8 cellular contexts compared by ENCODE assay signal in genomic region chr16:84503751-84504395, GRCh38. TPM values are rescaled to one million over a fixed set of nuclear protein-coding genes. Genes with fewer than 3 reads are reported as not detected.
DNase-seq lines count a peak whose midpoint lies in the region; ATAC-seq and TF ChIP-seq lines count a peak whose summit lies in the region.

No MANE protein-coding gene starts in this region.

- no peaks in the 10 kb centered on the region for H3K27me3 Mint-ChIP-seq in activated naive CD4-positive, alpha-beta T cell treated with anti-CD3 and anti-CD28 coated beads, Interleukin-2, amount 50 U/mL, for 24 hours
- no peaks in the 10 kb centered on the region for H3K27me3 Mint-ChIP-seq in T-cell

- H3K9me3 Mint-ChIP-seq in activated naive CD4-positive, alpha-beta T cell treated with anti-CD3 and anti-CD28 coated beads, Interleukin-2, amount 50 U/mL, for 24 hours: no peaks in the 10 kb centered on the region
- H3K9me3 Mint-ChIP-seq in activated naive CD4-positive, alpha-beta T cell treated with anti-CD3 and anti-CD28 coated beads, Interleukin-2, amount 50 U/mL, for 72 hours: no peaks in the 10 kb centered on the region
- H3K9me3 Mint-ChIP-seq in T-cell: no peaks in the 10 kb centered on the region

- peaks cover 43% of the 10 kb centered on the region for H3K4me1 Mint-ChIP-seq in activated naive CD4-positive, alpha-beta T cell treated with anti-CD3 and anti-CD28 coated beads, Interleukin-2, amount 50 U/mL, for 24 hours
- peaks cover 47 to 56% (median 51%) of the 10 kb centered on the region in 3 donors for H3K4me1 Mint-ChIP-seq in T-cell

- no peaks in the 10 kb centered on the region for H3K36me3 Mint-ChIP-seq in activated naive CD4-positive, alpha-beta T cell treated with anti-CD3 and anti-CD28 coated beads, Interleukin-2, amount 50 U/mL, for 24 hours
- H3K36me3 Mint-ChIP-seq in activated naive CD4-positive, alpha-beta T cell treated with anti-CD3 and anti-CD28 coated beads, Interleukin-2, amount 50 U/mL, for 72 hours: peaks cover 4 to 7% of the 10 kb centered on the region in 2 donors
- peaks cover 6% of the 10 kb centered on the region for H3K36me3 Mint-ChIP-seq in T-cell

- peak overlapping the region in 9 of 10 donors; percentile 47 to 89 (median 85) for H3K27ac ChIP-seq in heart right ventricle

- no peaks in the 10 kb centered on the region for H3K27me3 ChIP-seq in heart right ventricle

- intact Hi-C loops in heart right ventricle (cut with DNase I) (no loop called here), sciatic nerve (cut with DNase I) (no loop called here)

- H3K9me3 ChIP-seq in heart right ventricle: no peaks in the 10 kb centered on the region

- no peak overlapping the region for H3K27ac Mint-ChIP-seq in activated naive CD4-positive, alpha-beta T cell treated with anti-CD3 and anti-CD28 coated beads, Interleukin-2, amount 50 U/mL, for 24 hours
- peak overlapping the region in 1 of 2 donors; percentile 91 for H3K27ac Mint-ChIP-seq in activated naive CD4-positive, alpha-beta T cell treated with anti-CD3 and anti-CD28 coated beads, Interleukin-2, amount 50 U/mL, for 72 hours
- peak overlapping the region in 1 of 2 donors; percentile 55 for H3K27ac Mint-ChIP-seq in T-cell

- H3K4me1 ChIP-seq in heart right ventricle: peaks cover 4 to 29% (median 20%) of the 10 kb centered on the region in 9 donors

- no peak for DNase-seq in activated naive CD4-positive, alpha-beta T cell treated with anti-CD3 and anti-CD28 coated beads, Interleukin-2, amount 50 U/mL, for 72 hours (ENCODE audit: low spot score in 2 of 2)
- DNase-seq in T-cell (no peak), heart right ventricle (no peak), sciatic nerve (ENCODE audit: low spot score) (peak; percentile 66), NCI-H345 treated with DMSO at 0.1 percent for 48 hours (lab: John Stamatoyannopoulos, UW; ENCODE audit: unreplicated experiment) (no peak), NCI-H526 treated with DMSO at 0.1 percent for 48 hours (lab: John Stamatoyannopoulos, UW) (no peak)

- H3K4me3 Mint-ChIP-seq in activated naive CD4-positive, alpha-beta T cell treated with anti-CD3 and anti-CD28 coated beads, Interleukin-2, amount 50 U/mL, for 24 hours: peak overlapping the region; percentile 44
- peak overlapping the region; percentile 79 to 90 (median 85) for H3K4me3 Mint-ChIP-seq in T-cell

- no peak for ATAC-seq in activated naive CD4-positive, alpha-beta T cell treated with anti-CD3 and anti-CD28 coated beads, Interleukin-2, amount 50 U/mL, for 72 hours
- peak in 1 of 4 experiments; percentile 0 for ATAC-seq in T-cell (replicated peaks in 1 of 4)
- peak in 6 of 8 donors; percentile 0 to 11 (median 2) for ATAC-seq in heart right ventricle
- peak; percentile 0 for ATAC-seq in sciatic nerve
- ATAC-seq in HG02973 (IDR thresholded peaks at IDR 0.05; ENCODE audit: unreplicated experiment): no peak

- peak overlapping the region; percentile 59 to 88 (median 68) for H3K4me3 ChIP-seq in heart right ventricle

- 39 to 42% methylated on average over 13 of the region's 13 CpGs for WGBS in heart right ventricle, 2 donors

- CTCF ChIA-PET in T-cell (lab: Charles Lee): interaction anchor here in 1 of 2 donors (0.5 kb wide), 1 partner anchor 392 kb away, joined by 4 read pairs; no protein-coding TSS in a partner anchor

- POLR2A ChIA-PET in T-cell (lab: Charles Lee): no interaction called here

- peaks cover 0 to 16% (median 0%) of the 10 kb centered on the region in 9 donors for H3K36me3 ChIP-seq in heart right ventricle

- no peak for TF ChIP-seq CTCF in heart right ventricle (IDR thresholded peaks at IDR 0.05)

RNA-seq across cellular contexts. Expression of gene MEAK7, which starts 0.6 kb away (rescaled TPM):
- 10 to 100 TPM; 11.2 to 19.0 TPM for total RNA-seq in activated naive CD4-positive, alpha-beta T cell treated with anti-CD3 and anti-CD28 coated beads, Interleukin-2, amount 50 U/mL, for 72 hours
- total RNA-seq in T-cell (10 to 100 TPM in 3 of 5 donors, 1 to 10 TPM in 2; 6.2 to 12.3 (median 10.2) TPM), heart right ventricle (1 to 10 TPM; 3.3 to 7.6 (median 5.7) TPM), sciatic nerve (21.8 TPM)
- polyA plus RNA-seq in heart right ventricle: 1 to 10 TPM; 3.2 to 3.4 TPM

Comparison
In these comparisons a context has a peak if more than half of its experiments do, and no peak if none do; other contexts are left out.
1. ATAC-seq: peak in heart right ventricle (6 of 8) and sciatic nerve (single experiment); none in activated naive CD4-positive, alpha-beta T cell treated with anti-CD3 and anti-CD28 coated beads, Interleukin-2, amount 50 U/mL, for 72 hours (0 of 2) and HG02973 (single experiment).